8 cellular contexts compared by ENCODE assay signal in genomic region chr4:15651682-15652081, GRCh38. TPM values are rescaled to one million over a fixed set of nuclear protein-coding genes. Genes with fewer than 3 reads are reported as not detected.
DNase-seq lines count a peak whose midpoint lies in the region; ATAC-seq and TF ChIP-seq lines count a peak whose summit lies in the region.

No MANE protein-coding gene starts in this region.

- intact Hi-C loops in activated naive CD4-positive, alpha-beta T cell treated with anti-CD3 and anti-CD28 coated beads for 36 hours (cut with micrococcal nuclease), result loop anchor here (2.0 to 10.0 kb wide), 5 partner anchors 227 to 1997 kb away; no protein-coding TSS in a partner anchor
- intact Hi-C loops in left lung (cut with DNase I), result loop anchor here in 1 of 2 donors (10.0 kb wide), 1 partner anchor 167 kb away; no protein-coding TSS in a partner anchor
- intact Hi-C loops in transverse colon (cut with DNase I; ENCODE audit: low total_unique reads), result loop anchor here (5.0 kb wide), 1 partner anchor 174 kb away; no protein-coding TSS in a partner anchor

- H3K27ac ChIP-seq in angular gyrus (ENCODE audit: low read depth, low read length), result peak overlapping the region; percentile 66
- peak overlapping the region; percentile 99 to 100 for H3K27ac ChIP-seq in left lung
- H3K27ac ChIP-seq in transverse colon, result peak overlapping the region; percentile 97 to 100 (median 98)

- H3K36me3 ChIP-seq in left lung (peaks cover 0 to 4% of the 10 kb centered on the region in 2 donors), transverse colon (no peaks in the 10 kb centered on the region)

- TF ChIP-seq EP300 in transverse colon (IDR thresholded peaks at IDR 0.05; ENCODE audit: low read depth), result no peak

- WGBS in transverse colon (ENCODE audit: low coverage in 1 of 2), 2 donors, result 33 to 49% methylated on average over 1 to 2 of the region's 2 CpGs

- TF ChIP-seq POLR2A in transverse colon (IDR thresholded peaks at IDR 0.05), result no peak

- no peaks in the 10 kb centered on the region for H3K9me3 Mint-ChIP-seq in activated naive CD4-positive, alpha-beta T cell treated with anti-CD3 and anti-CD28 coated beads for 36 hours

- peak overlapping the region; percentile 28 for H3K4me3 Mint-ChIP-seq in activated naive CD4-positive, alpha-beta T cell treated with anti-CD3 and anti-CD28 coated beads for 36 hours

- no peak for TF ChIP-seq CTCF in left lung (IDR thresholded peaks at IDR 0.05)
- TF ChIP-seq CTCF in transverse colon (IDR thresholded peaks at IDR 0.05), result no peak

- peak overlapping the region in 1 of 2 donors; percentile 0 for H3K4me3 ChIP-seq in left lung
- no peak overlapping the region for H3K4me3 ChIP-seq in transverse colon

- no peak for ATAC-seq in left lung
- ATAC-seq in HG03108 (IDR thresholded peaks at IDR 0.05; ENCODE audit: unreplicated experiment), result no peak
- ATAC-seq in GM18907 (IDR thresholded peaks at IDR 0.05; ENCODE audit: unreplicated experiment), result no peak

- peaks cover 3% of the 10 kb centered on the region for H3K36me3 Mint-ChIP-seq in activated naive CD4-positive, alpha-beta T cell treated with anti-CD3 and anti-CD28 coated beads for 36 hours (ENCODE audit: low read depth)

- no peaks in the 10 kb centered on the region for H3K27me3 Mint-ChIP-seq in activated naive CD4-positive, alpha-beta T cell treated with anti-CD3 and anti-CD28 coated beads for 36 hours (ENCODE audit: low read depth)

- no peaks in the 10 kb centered on the region for H3K27me3 ChIP-seq in left lung
- H3K27me3 ChIP-seq in transverse colon, result no peaks in the 10 kb centered on the region

- CTCF ChIA-PET in activated naive CD4-positive, alpha-beta T cell treated with anti-CD3 and anti-CD28 coated beads for 36 hours (lab: Charles Lee), result interaction anchor here (0.7 to 2.3 kb wide), 13 partner anchors 8 to 420 kb away, joined by 3 to 7 read pairs (median 3); no protein-coding TSS in a partner anchor

- no peaks in the 10 kb centered on the region for H3K9me3 ChIP-seq in left lung
- H3K9me3 ChIP-seq in transverse colon, result no peaks in the 10 kb centered on the region

- in situ Hi-C loops in transverse colon (cut with MboI; ENCODE audit: low pct_ligation_motif_present in 1 of 4, low pct_unique_long_range_greater_than_20kb in 1 of 4, low sequenced_read_pairs in 3 of 4), result no loop called here

- H3K4me1 Mint-ChIP-seq in activated naive CD4-positive, alpha-beta T cell treated with anti-CD3 and anti-CD28 coated beads for 36 hours (ENCODE audit: low read depth), result peaks cover 65% of the 10 kb centered on the region

- DNase-seq in activated naive CD4-positive, alpha-beta T cell treated with anti-CD3 and anti-CD28 coated beads for 36 hours, result no peak
- no peak for DNase-seq in activated naive CD4-positive, alpha-beta T cell treated with anti-CD3 and anti-CD28 coated beads, Interleukin-2, amount 50 U/mL, for 16 hours
- DNase-seq in left lung (no peak), transverse colon (no peak)
- no peak for DNase-seq in stimulated activated CD4-positive, alpha-beta T cell treated with anti-CD3 and anti-CD28 coated beads, Interleukin-2, amount 100 ng/mL, for 48 hours

- H3K4me1 ChIP-seq in left lung, result peaks cover 42 to 87% of the 10 kb centered on the region in 2 donors
- peaks cover 17 to 70% (median 47%) of the 10 kb centered on the region in 4 donors for H3K4me1 ChIP-seq in transverse colon

- peak overlapping the region; percentile 55 for H3K27ac Mint-ChIP-seq in activated naive CD4-positive, alpha-beta T cell treated with anti-CD3 and anti-CD28 coated beads for 36 hours

RNA-seq across cellular contexts. Expression of gene FBXL5, which starts 3.5 kb away (rescaled TPM):
- total RNA-seq in activated naive CD4-positive, alpha-beta T cell treated with anti-CD3 and anti-CD28 coated beads for 36 hours, result 10 to 100 TPM; 30.8 to 31.0 TPM
- total RNA-seq in left lung (100 to 1,000 TPM in 1 of 2 donors, 10 to 100 TPM in 1; 95.3 to 121 TPM), transverse colon (100 to 1,000 TPM in 2 of 4 donors, 10 to 100 TPM in 2; 31.8 to 141 (median 77.5) TPM)

RNA-seq across cellular contexts. Expression of gene FAM200B, which starts 29.9 kb away (rescaled TPM):
- total RNA-seq in activated naive CD4-positive, alpha-beta T cell treated with anti-CD3 and anti-CD28 coated beads for 36 hours, result 1 to 10 TPM; 8.0 to 9.1 TPM
- total RNA-seq in left lung (10 to 100 TPM; 25.8 to 27.6 TPM), transverse colon (10 to 100 TPM in 3 of 4 donors, 1 to 10 TPM in 1; 6.4 to 46.6 (median 28.0) TPM)

RNA-seq across cellular contexts. Expression of gene BST1, which starts 51.2 kb away (rescaled TPM):
- under 1 TPM; 0.74 to 0.96 TPM for total RNA-seq in activated naive CD4-positive, alpha-beta T cell treated with anti-CD3 and anti-CD28 coated beads for 36 hours
- 10 to 100 TPM in 1 of 2 donors, 1 to 10 TPM in 1; 9.0 to 20.8 TPM for total RNA-seq in left lung
- 10 to 100 TPM in 1 of 4 donors, 1 to 10 TPM in 1, not detected in 2; 4.3 to 19.4 TPM for total RNA-seq in transverse colon
